ENCODE assay signal across 21 cellular contexts in genomic region chr5:103943243-103943642, GRCh38.
"Had no signal": no experiment of that assay in that cellular context is flagged by ENCODE, and none has a peak within 500 bp of the region (broad histone marks: within the 10 kb centered on the region; RNA-seq: fewer than 3 reads in every experiment).

No MANE protein-coding gene starts in this region.

- ATAC-seq: gastroesophageal sphincter; left cardiac atrium; left ventricle myocardium superior; natural killer cell treated with Interleukin-12 subunit alpha and Interleukin-12 subunit beta and Interleukin-15 and Interleukin-18, amount 100 ng/mL, for 72 hours; sciatic nerve; stimulated activated naive B cell treated with anti-CD40 and anti-IgM and Interleukin-4, amounts not matched to agents 10 μg/mL and 1 μg/mL and 100 μg/mL, for 72 hours; stimulated activated naive CD8-positive, alpha-beta T cell treated with anti-CD3 and anti-CD28 coated beads, Interleukin-15, amount 100 ng/mL, for 72 hours had no signal

- H3K36me3 Mint-ChIP-seq: immature natural killer cell; natural killer cell treated with Interleukin-12 subunit alpha and Interleukin-12 subunit beta and Interleukin-15 and Interleukin-18, amount 100 ng/mL, for 72 hours; stimulated activated naive B cell treated with anti-CD40 and anti-IgM and Interleukin-4, amounts not matched to agents 10 μg/mL and 1 μg/mL and 100 μg/mL, for 72 hours had no signal

- H3K27me3 ChIP-seq: colonic mucosa, esophagus squamous epithelium, gastroesophageal sphincter, transverse colon had no signal

- H3K9me3 Mint-ChIP-seq: stimulated activated naive B cell treated with anti-CD40 and anti-IgM and Interleukin-4, amounts not matched to agents 10 μg/mL and 1 μg/mL and 100 μg/mL, for 72 hours; stimulated activated naive CD8-positive, alpha-beta T cell treated with anti-CD3 and anti-CD28 coated beads, Interleukin-15, amount 100 ng/mL, for 72 hours had no signal

- H3K36me3 ChIP-seq: colonic mucosa, esophagus squamous epithelium, gastroesophageal sphincter, thoracic aorta, transverse colon had no signal

- H3K4me3 ChIP-seq: colonic mucosa, esophagus squamous epithelium, gastroesophageal sphincter, lung, thoracic aorta, transverse colon had no signal

- H3K4me1 ChIP-seq: colonic mucosa, esophagus squamous epithelium, gastroesophageal sphincter, transverse colon had no signal

- H3K4me3 Mint-ChIP-seq: immature natural killer cell; natural killer cell treated with Interleukin-12 subunit alpha and Interleukin-12 subunit beta and Interleukin-15 and Interleukin-18, amount 100 ng/mL, for 72 hours; stimulated activated naive B cell treated with anti-CD40 and anti-IgM and Interleukin-4, amounts not matched to agents 10 μg/mL and 1 μg/mL and 100 μg/mL, for 72 hours; stimulated activated naive CD8-positive, alpha-beta T cell treated with anti-CD3 and anti-CD28 coated beads, Interleukin-15, amount 100 ng/mL, for 72 hours had no signal

- H3K9me3 ChIP-seq: colonic mucosa, esophagus squamous epithelium, gastroesophageal sphincter, thoracic aorta, transverse colon had no signal

- H3K27ac Mint-ChIP-seq: immature natural killer cell; natural killer cell treated with Interleukin-12 subunit alpha and Interleukin-12 subunit beta and Interleukin-15 and Interleukin-18, amount 100 ng/mL, for 72 hours; stimulated activated naive B cell treated with anti-CD40 and anti-IgM and Interleukin-4, amounts not matched to agents 10 μg/mL and 1 μg/mL and 100 μg/mL, for 72 hours; stimulated activated naive CD8-positive, alpha-beta T cell treated with anti-CD3 and anti-CD28 coated beads, Interleukin-15, amount 100 ng/mL, for 72 hours had no signal

- H3K4me1 Mint-ChIP-seq: immature natural killer cell; stimulated activated naive B cell treated with anti-CD40 and anti-IgM and Interleukin-4, amounts not matched to agents 10 μg/mL and 1 μg/mL and 100 μg/mL, for 72 hours; stimulated activated naive CD8-positive, alpha-beta T cell treated with anti-CD3 and anti-CD28 coated beads, Interleukin-15, amount 100 ng/mL, for 72 hours had no signal

- DNase-seq: colonic mucosa; dermis blood vessel endothelial cell; esophagus squamous epithelium; foreskin fibroblast; immature natural killer cell; kidney; left cardiac atrium; left ventricle myocardium superior; mesenchymal stem cell; midbrain; posterior cingulate gyrus; stimulated activated CD4-positive, alpha-beta T cell treated with anti-CD3 and anti-CD28 coated beads, Interleukin-2, amount 100 ng/mL, for 24 hours; stimulated activated CD4-positive, alpha-beta T cell treated with anti-CD3 and anti-CD28 coated beads, Interleukin-4, amount 100 ng/mL, for 4 hours; stimulated activated naive B cell treated with anti-CD40 and anti-IgM and Interleukin-4, amounts not matched to agents 10 μg/mL and 1 μg/mL and 100 μg/mL, for 72 hours; stimulated activated naive CD8-positive, alpha-beta T cell treated with anti-CD3 and anti-CD28 coated beads, Interleukin-15, amount 100 ng/mL, for 72 hours; transverse colon had no signal

- H3K27me3 Mint-ChIP-seq: natural killer cell treated with Interleukin-12 subunit alpha and Interleukin-12 subunit beta and Interleukin-15 and Interleukin-18, amount 100 ng/mL, for 72 hours; stimulated activated naive B cell treated with anti-CD40 and anti-IgM and Interleukin-4, amounts not matched to agents 10 μg/mL and 1 μg/mL and 100 μg/mL, for 72 hours; stimulated activated naive CD8-positive, alpha-beta T cell treated with anti-CD3 and anti-CD28 coated beads, Interleukin-15, amount 100 ng/mL, for 72 hours had no signal

- H3K27ac ChIP-seq: colonic mucosa, esophagus squamous epithelium, gastroesophageal sphincter, thoracic aorta, transverse colon had no signal
